In the genomic region with DNA sequence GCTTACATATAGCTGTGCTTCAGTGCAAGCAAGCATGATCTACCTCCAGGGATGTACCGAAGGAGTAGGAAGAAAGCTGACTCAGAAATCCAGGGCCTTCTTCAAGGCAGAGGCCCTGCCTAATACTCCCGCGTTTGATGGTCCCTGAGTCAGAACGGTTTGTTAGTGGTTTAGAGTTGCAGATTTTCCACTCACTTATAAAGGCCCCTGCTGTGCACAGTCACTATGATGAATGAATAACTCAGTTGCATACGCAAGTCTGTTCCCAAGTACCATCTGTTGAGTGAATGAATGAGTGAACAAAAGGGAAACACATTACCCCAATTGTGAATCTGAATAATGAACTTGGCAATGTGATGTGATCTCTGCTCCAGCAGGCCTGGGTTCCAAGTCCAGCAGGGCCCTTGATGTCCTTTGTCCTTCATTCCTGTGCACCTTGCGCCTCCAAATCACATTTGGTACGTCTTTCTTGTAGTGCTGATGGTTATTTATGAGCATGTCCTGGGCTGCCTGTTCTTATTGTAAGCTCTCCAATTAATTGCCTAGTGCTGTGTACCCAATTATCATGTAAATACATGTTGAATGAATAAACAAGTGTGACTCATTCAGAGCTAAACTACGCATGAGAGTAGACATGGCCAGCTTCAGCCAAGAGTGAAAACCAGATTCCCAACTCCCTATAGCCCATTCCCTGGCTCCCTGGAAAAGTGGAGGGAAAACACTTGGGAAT, we compare ENCODE assay signal across 10 cellular contexts.
DNase-seq lines count a peak whose midpoint lies in the region; ATAC-seq and TF ChIP-seq lines count a peak whose summit lies in the region.
"Had no signal": no experiment of that assay in that cellular context is flagged by ENCODE, and none has a peak within 500 bp of the region (broad histone marks: within the 10 kb centered on the region; RNA-seq: fewer than 3 reads in every experiment).

No MANE protein-coding gene starts in this region.

- peaks cover 0 to 10% (median 0%) of the 10 kb centered on the region in 3 donors for H3K36me3 ChIP-seq in tibial nerve
- peaks cover 0 to 9% of the 10 kb centered on the region in 2 donors for H3K36me3 ChIP-seq in ascending aorta

- H3K4me1 Mint-ChIP-seq in activated T-cell treated with anti-CD3 and anti-CD28 coated beads, Interleukin-2, amount 50 U/mL, for 4 hours (ENCODE audit: low read depth) = peaks cover 12% of the 10 kb centered on the region
- H3K4me1 Mint-ChIP-seq: activated naive CD8-positive, alpha-beta T cell treated with anti-CD3 and anti-CD28 coated beads, Interleukin-2, amount 10 ng/mL, durations not matched to agents 7 days and 5 days had no signal

- TF ChIP-seq EP300 in tibial nerve (IDR thresholded peaks at IDR 0.05) = no peak

- intact Hi-C loops in ascending aorta (cut with DNase I) = no loop called here

- H3K4me3 Mint-ChIP-seq in activated T-cell treated with anti-CD3 and anti-CD28 coated beads, Interleukin-2, amount 50 U/mL, for 4 hours = no peak overlapping the region
- H3K4me3 Mint-ChIP-seq: activated naive CD8-positive, alpha-beta T cell treated with anti-CD3 and anti-CD28 coated beads, Interleukin-2, amount 10 ng/mL, durations not matched to agents 7 days and 5 days; stimulated activated naive CD8-positive, alpha-beta T cell treated with anti-CD3 and anti-CD28 coated beads, Interleukin-15, Interleukin-2, amounts not matched to agents 100 ng/mL and 50 ng/mL, for 24 hours had no signal

- no peaks in the 10 kb centered on the region for H3K9me3 Mint-ChIP-seq in activated T-cell treated with anti-CD3 and anti-CD28 coated beads, Interleukin-2, amount 50 U/mL, for 4 hours
- H3K9me3 Mint-ChIP-seq: activated naive CD8-positive, alpha-beta T cell treated with anti-CD3 and anti-CD28 coated beads, Interleukin-2, amount 10 ng/mL, durations not matched to agents 7 days and 5 days; stimulated activated naive CD8-positive, alpha-beta T cell treated with anti-CD3 and anti-CD28 coated beads, Interleukin-15, Interleukin-2, amounts not matched to agents 100 ng/mL and 50 ng/mL, for 24 hours had no signal

- H3K27me3 ChIP-seq in tibial nerve (no peaks in the 10 kb centered on the region), ascending aorta (no peaks in the 10 kb centered on the region)

- DNase-seq in A172 (ENCODE audit: low spot score) = peak; percentile 91
- peak; percentile 56 for DNase-seq in HFF-Myc (ENCODE audit: extremely low read depth, low read depth)
- no peak for DNase-seq in activated T-cell treated with anti-CD3 and anti-CD28 coated beads, Interleukin-2, amount 50 U/mL, for 4 hours
- DNase-seq in iris pigment epithelial cell (ENCODE audit: low read depth) = peak; percentile 99
- no peak for DNase-seq in tibial nerve (ENCODE audit: low spot score in 2 of 2)
- DNase-seq in OCI-M1 (lab: John Stamatoyannopoulos, UW) = no peak
- no peak for DNase-seq in ascending aorta (ENCODE audit: low spot score in 2 of 2)
- no peak for DNase-seq in NK-92 treated with Interleukin-12 subunit alpha and Interleukin-12 subunit beta, amount 100 ng/mL, for 24 hours (lab: John Stamatoyannopoulos, UW)
- DNase-seq: activated naive CD8-positive, alpha-beta T cell treated with anti-CD3 and anti-CD28 coated beads, Interleukin-2, amount 10 ng/mL, durations not matched to agents 7 days and 5 days had no signal

- H3K36me3 Mint-ChIP-seq in activated T-cell treated with anti-CD3 and anti-CD28 coated beads, Interleukin-2, amount 50 U/mL, for 4 hours (ENCODE audit: insufficient read depth) = peaks cover 3% of the 10 kb centered on the region
- H3K36me3 Mint-ChIP-seq: activated naive CD8-positive, alpha-beta T cell treated with anti-CD3 and anti-CD28 coated beads, Interleukin-2, amount 10 ng/mL, durations not matched to agents 7 days and 5 days had no signal

- H3K27me3 Mint-ChIP-seq in activated T-cell treated with anti-CD3 and anti-CD28 coated beads, Interleukin-2, amount 50 U/mL, for 4 hours (ENCODE audit: low read depth) = no peaks in the 10 kb centered on the region
- H3K27me3 Mint-ChIP-seq: activated naive CD8-positive, alpha-beta T cell treated with anti-CD3 and anti-CD28 coated beads, Interleukin-2, amount 10 ng/mL, durations not matched to agents 7 days and 5 days; stimulated activated naive CD8-positive, alpha-beta T cell treated with anti-CD3 and anti-CD28 coated beads, Interleukin-15, Interleukin-2, amounts not matched to agents 100 ng/mL and 50 ng/mL, for 24 hours had no signal

- peak; percentile 93 to 94 for ATAC-seq in activated T-cell treated with anti-CD3 and anti-CD28 coated beads, Interleukin-2, amount 50 U/mL, for 4 hours

- no peak for TF ChIP-seq POLR2A in tibial nerve (IDR thresholded peaks at IDR 0.05)

- TF ChIP-seq CTCF in HFF-Myc (IDR thresholded peaks at IDR 0.05; ENCODE audit: low read depth, low read length, missing control alignments) (no peak), tibial nerve (IDR thresholded peaks at IDR 0.05) (no peak), ascending aorta (IDR thresholded peaks at IDR 0.05) (no peak)

- H3K4me1 ChIP-seq in tibial nerve = peaks cover 0 to 24% (median 16%) of the 10 kb centered on the region in 4 donors
- H3K4me1 ChIP-seq in ascending aorta = no peaks in the 10 kb centered on the region

- H3K4me3 ChIP-seq in HFF-Myc (replicated peaks; ENCODE audit: low read depth, low read length) = no peak overlapping the region
- no peak overlapping the region for H3K4me3 ChIP-seq in tibial nerve
- H3K4me3 ChIP-seq in ascending aorta = no peak overlapping the region

- 38 to 58% methylated on average over 8 of the region's 8 CpGs for WGBS in tibial nerve, 2 donors

- no peaks in the 10 kb centered on the region for H3K9me3 ChIP-seq in tibial nerve
- no peaks in the 10 kb centered on the region for H3K9me3 ChIP-seq in ascending aorta

- peak overlapping the region in 3 of 4 donors; percentile 27 to 79 (median 56) for H3K27ac ChIP-seq in tibial nerve
- H3K27ac ChIP-seq in ascending aorta = no peak overlapping the region

Comparison
In these comparisons a context has a peak if more than half of its experiments do, and no peak if none do; other contexts are left out.
1. DNase-seq: peak in A172 (single experiment), HFF-Myc (single experiment) and iris pigment epithelial cell (single experiment); none in activated T-cell treated with anti-CD3 and anti-CD28 coated beads, Interleukin-2, amount 50 U/mL, for 4 hours (single experiment), tibial nerve (0 of 2), OCI-M1 (single experiment), ascending aorta (0 of 2) and NK-92 treated with Interleukin-12 subunit alpha and Interleukin-12 subunit beta, amount 100 ng/mL, for 24 hours (single experiment).
2. H3K27ac ChIP-seq: peak in tibial nerve (3 of 4); none in ascending aorta (0 of 2).